Comparison of ENCODE assay signal across 23 cellular contexts in the genomic region with DNA sequence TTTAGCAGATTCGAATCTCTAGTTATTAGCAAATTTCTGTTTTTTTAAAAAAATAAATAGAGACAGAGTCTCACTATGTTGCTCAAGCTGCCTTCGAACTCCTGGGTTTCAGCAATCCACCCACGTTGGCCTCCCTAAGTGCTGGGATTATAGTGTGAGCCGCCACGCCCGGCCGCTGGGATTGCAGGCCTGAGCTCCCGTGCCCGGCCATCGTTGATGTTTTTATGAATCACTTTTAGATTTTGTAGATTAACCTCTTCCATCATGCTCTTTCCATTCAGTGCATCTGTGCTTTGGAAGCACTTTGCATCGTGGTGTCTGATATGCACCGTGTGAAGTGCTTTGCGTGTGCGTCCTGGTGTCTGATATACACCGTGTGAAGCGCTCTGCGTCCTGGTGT.
"Had no signal": no experiment of that assay in that cellular context is flagged by ENCODE, and none has a peak within 500 bp of the region (broad histone marks: within the 10 kb centered on the region; RNA-seq: fewer than 3 reads in every experiment).

No MANE protein-coding gene starts in this region.

- H3K4me1 ChIP-seq: gastrocnemius medialis, left ventricle myocardium inferior, pancreas, testis, tibial nerve, upper lobe of right lung, vagina had no signal

- H3K9me3 Mint-ChIP-seq: dendritic cell treated with granulocyte-macrophage colony-stimulating factor and Interleukin-4, amounts not matched to agents 40 ng/mL and 50 ng/mL, for 4 days; neural crest cell; stimulated activated memory B cell treated with anti-CD40 and anti-IgM and Interleukin-4, amounts not matched to agents 10 μg/mL and 1 μg/mL and 100 μg/mL, for 72 hours; stimulated activated naive CD8-positive, alpha-beta T cell treated with anti-CD3 and anti-CD28 coated beads, Interleukin-15, Interleukin-2, amounts not matched to agents 100 ng/mL and 50 ng/mL, for 24 hours had no signal

- DNase-seq: endodermal cell; gastrocnemius medialis; left cardiac atrium; left ventricle myocardium inferior; mucosa of descending colon; naive thymus-derived CD8-positive, alpha-beta T cell; nucleus accumbens; pancreas; stimulated activated CD4-positive, alpha-beta T cell treated with anti-CD3 and anti-CD28 coated beads, Interleukin-15, amount 100 ng/mL, for 24 hours; stimulated activated CD4-positive, alpha-beta T cell treated with anti-CD3 and anti-CD28 coated beads, Interleukin-1b, Interleukin-23, amount 100 ng/mL, for 48 hours; stimulated activated CD4-positive, alpha-beta T cell treated with anti-CD3 and anti-CD28 coated beads, Interleukin-4, amount 100 ng/mL, for 24 hours; testis; upper lobe of right lung had no signal

- H3K4me2 ChIP-seq: smooth muscle cell had no signal

- H3K4me3 ChIP-seq: gastrocnemius medialis, left ventricle myocardium inferior, mucosa of descending colon, pancreas, smooth muscle cell, testis, tibial nerve, upper lobe of right lung, vagina had no signal

- H3K27ac ChIP-seq: gastrocnemius medialis, left ventricle myocardium inferior, pancreas, testis, tibial nerve, upper lobe of right lung, vagina had no signal

- H3K27ac Mint-ChIP-seq: dendritic cell treated with granulocyte-macrophage colony-stimulating factor and Interleukin-4, amounts not matched to agents 40 ng/mL and 50 ng/mL, for 4 days; endodermal cell; progenitor cell of endocrine pancreas; stimulated activated memory B cell treated with anti-CD40 and anti-IgM and Interleukin-4, amounts not matched to agents 10 μg/mL and 1 μg/mL and 100 μg/mL, for 72 hours; stimulated activated naive CD8-positive, alpha-beta T cell treated with anti-CD3 and anti-CD28 coated beads, Interleukin-15, Interleukin-2, amounts not matched to agents 100 ng/mL and 50 ng/mL, for 24 hours had no signal

- H3K27me3 Mint-ChIP-seq: central memory CD8-positive, alpha-beta T cell; dendritic cell treated with granulocyte-macrophage colony-stimulating factor and Interleukin-4, amounts not matched to agents 40 ng/mL and 50 ng/mL, for 4 days; naive thymus-derived CD8-positive, alpha-beta T cell; progenitor cell of endocrine pancreas; stimulated activated memory B cell treated with anti-CD40 and anti-IgM and Interleukin-4, amounts not matched to agents 10 μg/mL and 1 μg/mL and 100 μg/mL, for 72 hours; stimulated activated naive CD8-positive, alpha-beta T cell treated with anti-CD3 and anti-CD28 coated beads, Interleukin-15, Interleukin-2, amounts not matched to agents 100 ng/mL and 50 ng/mL, for 24 hours had no signal

- H3K27me3 ChIP-seq: gastrocnemius medialis, pancreas, testis, tibial nerve, upper lobe of right lung, vagina had no signal

- ATAC-seq: gastrocnemius medialis; left cardiac atrium; mucosa of descending colon; naive thymus-derived CD8-positive, alpha-beta T cell; pancreas; right cardiac atrium; stimulated activated memory B cell treated with anti-CD40 and anti-IgM and Interleukin-4, amounts not matched to agents 10 μg/mL and 1 μg/mL and 100 μg/mL, for 72 hours; upper lobe of right lung had no signal

- H3K9me3 ChIP-seq: gastrocnemius medialis, left ventricle myocardium inferior, mucosa of descending colon, pancreas, testis, tibial nerve, upper lobe of right lung, vagina had no signal

- H3K4me1 Mint-ChIP-seq: central memory CD8-positive, alpha-beta T cell; endodermal cell; neural crest cell had no signal

- H3K4me3 Mint-ChIP-seq: central memory CD8-positive, alpha-beta T cell; dendritic cell treated with granulocyte-macrophage colony-stimulating factor and Interleukin-4, amounts not matched to agents 40 ng/mL and 50 ng/mL, for 4 days; endodermal cell; naive thymus-derived CD8-positive, alpha-beta T cell; neural crest cell; stimulated activated memory B cell treated with anti-CD40 and anti-IgM and Interleukin-4, amounts not matched to agents 10 μg/mL and 1 μg/mL and 100 μg/mL, for 72 hours; stimulated activated naive CD8-positive, alpha-beta T cell treated with anti-CD3 and anti-CD28 coated beads, Interleukin-15, Interleukin-2, amounts not matched to agents 100 ng/mL and 50 ng/mL, for 24 hours had no signal
